8 cellular contexts compared by ENCODE assay signal in the genomic region with DNA sequence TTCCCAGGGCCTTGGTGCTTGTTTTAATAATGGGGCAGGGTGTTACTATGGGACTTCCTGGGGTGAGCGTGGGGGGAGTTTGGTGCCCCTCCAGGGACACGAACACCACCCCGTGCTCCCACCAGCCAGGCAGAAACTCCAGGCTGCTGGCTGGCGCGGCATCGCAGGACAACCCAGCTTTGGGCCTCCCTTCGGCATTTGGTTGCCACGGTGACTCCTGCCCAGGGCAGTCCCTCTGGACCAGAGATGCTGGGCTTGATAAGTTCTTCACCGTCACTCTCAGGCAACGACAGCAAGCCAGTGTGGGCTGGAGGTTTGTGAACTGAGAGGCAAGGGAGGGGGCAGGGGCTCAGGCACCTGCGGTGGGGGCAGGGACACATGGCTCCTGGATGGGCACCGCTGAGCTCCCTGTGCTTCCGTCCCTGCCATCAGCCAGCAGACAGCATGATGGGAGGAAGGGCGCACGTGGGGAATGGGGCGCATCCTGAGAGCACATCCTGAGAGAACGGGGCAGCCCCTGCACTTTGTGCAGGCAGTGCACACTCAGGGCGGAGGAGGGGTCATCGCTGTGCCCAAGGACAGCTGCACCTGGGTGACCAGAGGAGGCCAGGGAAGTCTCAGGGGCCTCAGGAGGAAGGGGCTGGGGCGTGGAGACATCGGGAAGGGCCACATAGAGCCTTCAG.
DNase-seq lines count a peak whose midpoint lies in the region; ATAC-seq and TF ChIP-seq lines count a peak whose summit lies in the region.

No MANE protein-coding gene starts in this region.

- H3K79me2 ChIP-seq in Loucy (ENCODE audit: insufficient read depth, low read length): no peaks in the 10 kb centered on the region
- H3K79me2 ChIP-seq in osteoblast (ENCODE audit: insufficient read depth, low read length): no peaks in the 10 kb centered on the region

- H3K4me2 ChIP-seq in Loucy (ENCODE audit: low read depth, low read length, poor library complexity, severe bottlenecking): no peak overlapping the region
- H3K4me2 ChIP-seq in osteoblast (ENCODE audit: insufficient read depth, low read length): peak overlapping the region; percentile 1

- H3K4me3 ChIP-seq in Loucy (ENCODE audit: low read length, poor library complexity, severe bottlenecking) (no peak overlapping the region), epithelial cell of esophagus (ENCODE audit: low read length) (no peak overlapping the region), osteoblast (ENCODE audit: insufficient read depth, low read length) (no peak overlapping the region), tibial nerve (no peak overlapping the region), Peyer's patch (no peak overlapping the region)

- peaks cover 21% of the 10 kb centered on the region for H3K4me1 Mint-ChIP-seq in activated CD4-positive, alpha-beta T cell treated with anti-CD3 and anti-CD28 coated beads for 36 hours

- peak; percentile 51 for DNase-seq in activated CD4-positive, alpha-beta T cell treated with anti-CD3 and anti-CD28 coated beads for 36 hours
- DNase-seq in activated CD4-positive, alpha-beta T cell treated with anti-CD3 and anti-CD28 coated beads, Interleukin-2, amount 50 U/mL, for 1 hour: no peak
- DNase-seq in epithelial cell of esophagus (ENCODE audit: low read depth) (peak; percentile 24), osteoblast (ENCODE audit: insufficient read length, low spot score, missing footprints) (peak; percentile 95), SHP77 (lab: John Stamatoyannopoulos, UW) (no peak), tibial nerve (ENCODE audit: low spot score in 2 of 2) (no peak), Peyer's patch (no peak)

- no peaks in the 10 kb centered on the region for H4K20me1 ChIP-seq in Loucy (ENCODE audit: insufficient read depth, low read length, poor library complexity, severe bottlenecking)
- peaks cover 10% of the 10 kb centered on the region for H4K20me1 ChIP-seq in osteoblast (ENCODE audit: insufficient read depth, low read length)

- no peak for TF ChIP-seq POLR2A in tibial nerve (IDR thresholded peaks at IDR 0.05)
- TF ChIP-seq POLR2A in Peyer's patch (IDR thresholded peaks at IDR 0.05): no peak

- no peaks in the 10 kb centered on the region for H3K9me2 ChIP-seq in Loucy (replicated peaks; ENCODE audit: low read depth, low read length)

- POLR2A ChIA-PET in activated CD4-positive, alpha-beta T cell treated with anti-CD3 and anti-CD28 coated beads for 36 hours (lab: Charles Lee): no interaction called here

- no peaks in the 10 kb centered on the region for H3F3A ChIP-seq in Loucy (ENCODE audit: low read depth)

- H2AFZ ChIP-seq in Loucy (ENCODE audit: low read length) (no peak overlapping the region), osteoblast (ENCODE audit: low read length) (no peak overlapping the region)

- H3K9ac ChIP-seq in Loucy (ENCODE audit: low read depth, low read length, poor library complexity, severe bottlenecking): peak overlapping the region; percentile 12

- ATAC-seq in activated CD4-positive, alpha-beta T cell treated with anti-CD3 and anti-CD28 coated beads for 36 hours: peak; percentile 7

- H3K4me1 ChIP-seq in Loucy (ENCODE audit: insufficient read depth, low read length, poor library complexity, severe bottlenecking) (peaks cover 17% of the 10 kb centered on the region), osteoblast (ENCODE audit: insufficient read depth, low read length) (peaks cover 19% of the 10 kb centered on the region), tibial nerve (peaks cover 5 to 55% (median 32%) of the 10 kb centered on the region in 4 donors), Peyer's patch (peaks cover 0 to 36% (median 16%) of the 10 kb centered on the region in 4 donors)

- CTCF ChIA-PET in activated CD4-positive, alpha-beta T cell treated with anti-CD3 and anti-CD28 coated beads for 36 hours (lab: Charles Lee): interaction anchor here (0.7 to 2.0 kb wide), 14 partner anchors 8 to 278 kb away, joined by 3 to 26 read pairs (median 4); partner anchors contain the start of gene RNU6ATAC

- peaks cover 3% of the 10 kb centered on the region; the same call in 1 of the 2 replicates for H3K36me3 ChIP-seq in Loucy (ENCODE audit: insufficient read depth, low read length)
- H3K36me3 ChIP-seq in osteoblast (ENCODE audit: insufficient read depth, low read length): no peaks in the 10 kb centered on the region
- no peaks in the 10 kb centered on the region for H3K36me3 ChIP-seq in tibial nerve
- no peaks in the 10 kb centered on the region for H3K36me3 ChIP-seq in Peyer's patch

- H3K27ac Mint-ChIP-seq in activated CD4-positive, alpha-beta T cell treated with anti-CD3 and anti-CD28 coated beads for 36 hours: no peak overlapping the region

- TF ChIP-seq CTCF in Loucy (conservative IDR thresholded peaks at IDR 0.05; ENCODE audit: low read length) (no peak), epithelial cell of esophagus (IDR thresholded peaks at IDR 0.05; ENCODE audit: insufficient read depth, low read depth, low read length, missing control alignments) (no peak), osteoblast (IDR thresholded peaks at IDR 0.05; ENCODE audit: extremely low read depth, low read depth, low read length) (no peak), tibial nerve (IDR thresholded peaks at IDR 0.05) (no peak), Peyer's patch (IDR thresholded peaks at IDR 0.05) (no peak)

- H3K27ac ChIP-seq in osteoblast (ENCODE audit: low read depth, low read length): no peak overlapping the region
- H3K27ac ChIP-seq in tibial nerve: peak overlapping the region in 1 of 4 donors; percentile 15
- H3K27ac ChIP-seq in Peyer's patch: no peak overlapping the region

- H3K27me3 ChIP-seq in Loucy (ENCODE audit: insufficient read depth, low read length, poor library complexity, severe bottlenecking): no peaks in the 10 kb centered on the region
- H3K27me3 ChIP-seq in osteoblast (ENCODE audit: insufficient read depth, low read length): no peaks in the 10 kb centered on the region
- no peaks in the 10 kb centered on the region for H3K27me3 ChIP-seq in tibial nerve
- H3K27me3 ChIP-seq in Peyer's patch: no peaks in the 10 kb centered on the region

- no peaks in the 10 kb centered on the region; the same call in 1 of the 2 replicates for H3K9me3 ChIP-seq in Loucy (ENCODE audit: insufficient read depth, low read depth, low read length)
- H3K9me3 ChIP-seq in osteoblast (ENCODE audit: low read depth, low read length): no peaks in the 10 kb centered on the region
- no peaks in the 10 kb centered on the region for H3K9me3 ChIP-seq in tibial nerve
- no peaks in the 10 kb centered on the region for H3K9me3 ChIP-seq in Peyer's patch

- no peak overlapping the region for H3K4me3 Mint-ChIP-seq in activated CD4-positive, alpha-beta T cell treated with anti-CD3 and anti-CD28 coated beads for 36 hours

- H3K36me3 Mint-ChIP-seq in activated CD4-positive, alpha-beta T cell treated with anti-CD3 and anti-CD28 coated beads for 36 hours (ENCODE audit: low read depth): no peaks in the 10 kb centered on the region

- WGBS in tibial nerve, 2 donors: 23 to 25% methylated on average over 2 to 21 of the region's 21 CpGs

- intact Hi-C loops in activated CD4-positive, alpha-beta T cell treated with anti-CD3 and anti-CD28 coated beads for 36 hours (cut with DNase I, micrococcal nuclease): loop anchor here (1.0 to 5.0 kb wide), 7 partner anchors 51 to 375 kb away; partner anchors contain the start of genes BRD3 (in 1 of the 2) and RXRA (in 1 of the 2)

- H3K27me3 Mint-ChIP-seq in activated CD4-positive, alpha-beta T cell treated with anti-CD3 and anti-CD28 coated beads for 36 hours: peaks cover 9% of the 10 kb centered on the region

- no peak for TF ChIP-seq EP300 in tibial nerve (IDR thresholded peaks at IDR 0.05)

- no peaks in the 10 kb centered on the region for H3K9me3 Mint-ChIP-seq in activated CD4-positive, alpha-beta T cell treated with anti-CD3 and anti-CD28 coated beads for 36 hours (ENCODE audit: low read depth)

Comparison
In these comparisons a context has a peak if more than half of its experiments do, and no peak if none do; other contexts are left out.
1. DNase-seq: peak in activated CD4-positive, alpha-beta T cell treated with anti-CD3 and anti-CD28 coated beads for 36 hours (single experiment), epithelial cell of esophagus (single experiment) and osteoblast (single experiment); none in activated CD4-positive, alpha-beta T cell treated with anti-CD3 and anti-CD28 coated beads, Interleukin-2, amount 50 U/mL, for 1 hour (single experiment), SHP77 (0 of 2), tibial nerve (0 of 2) and Peyer's patch (0 of 3).